Comparison of ENCODE assay signal across 11 cellular contexts in the genomic region with DNA sequence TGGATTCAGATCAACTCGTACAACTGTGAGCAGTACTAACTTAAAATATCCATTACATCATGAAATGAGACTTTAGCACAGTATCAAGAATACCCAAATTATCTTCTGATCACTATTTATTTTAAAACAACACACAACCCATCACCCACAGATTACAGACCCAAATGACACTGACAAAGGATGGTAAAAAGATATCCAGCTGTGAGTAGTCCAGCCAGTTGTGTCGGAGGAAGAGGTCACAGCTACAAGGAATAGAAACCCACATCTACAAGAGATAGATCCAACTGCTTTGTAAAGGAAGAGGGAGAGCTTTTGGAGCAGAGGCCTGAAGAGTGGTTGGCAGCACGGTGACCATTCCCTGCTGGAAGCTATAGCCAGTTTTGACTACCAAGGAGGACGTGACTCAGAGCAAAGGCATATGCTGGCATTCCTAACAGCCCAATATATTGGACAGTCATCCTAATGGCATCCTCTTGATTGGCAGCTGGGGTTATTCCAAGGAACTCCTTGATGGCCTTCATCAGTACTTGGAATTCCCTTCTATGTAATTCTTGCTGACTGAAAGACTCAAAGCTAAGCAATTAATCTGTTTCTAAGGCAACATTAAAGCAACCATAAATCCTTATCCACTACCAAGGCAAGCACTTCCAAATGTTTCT. TPM values are rescaled to one million over a fixed set of nuclear protein-coding genes. Genes with fewer than 3 reads are reported as not detected.
A peak's percentile ranks its signal among the peaks of the same experiment; 100 is the strongest.
DNase-seq lines count a peak whose midpoint lies in the region; ATAC-seq and TF ChIP-seq lines count a peak whose summit lies in the region.
"Had no signal": no experiment of that assay in that cellular context is flagged by ENCODE, and none has a peak within 500 bp of the region (broad histone marks: within the 10 kb centered on the region; RNA-seq: fewer than 3 reads in every experiment).

No MANE protein-coding gene starts in this region.

- peak; percentile 100 for DNase-seq in EH (ENCODE audit: low read depth)
- peak; percentile 99 for DNase-seq in RPMI7951 (ENCODE audit: low read depth)
- DNase-seq in fibroblast of pulmonary artery (ENCODE audit: low read depth) = peak; percentile 95
- peak; percentile 83 to 94 for DNase-seq in trophoblast cell
- no peak for DNase-seq in occipital lobe (lab: John Stamatoyannopoulos, UW)
- DNase-seq: activated CD4-positive, alpha-beta T cell treated with anti-CD3 and anti-CD28 coated beads, Interleukin-2, amount 10 ng/mL, durations not matched to agents 24 days and 14 days; cerebellar nuclear complex; NCI-H774 had no signal

- H2BK12ac ChIP-seq in trophoblast cell (ENCODE audit: low read length) = peak overlapping the region; percentile 37

- no peak overlapping the region for H2BK120ac ChIP-seq in trophoblast cell (ENCODE audit: insufficient read depth, low read length, poor library complexity)

- no peak overlapping the region for H2BK5ac ChIP-seq in trophoblast cell (ENCODE audit: low read depth, low read length, poor library complexity)

- H4K8ac ChIP-seq in trophoblast cell (ENCODE audit: low read depth, low read length) = no peak overlapping the region

- WGBS in trophoblast cell (ENCODE audit: extremely low coverage, insufficient coverage, insufficient read length) = no CpG with 5 or more reads among the region's 4 CpGs

- no peak for ATAC-seq in HG03196 (IDR thresholded peaks at IDR 0.05; ENCODE audit: unreplicated experiment)
- no peak for ATAC-seq in GM18517 (IDR thresholded peaks at IDR 0.05; ENCODE audit: unreplicated experiment)
- no peak for ATAC-seq in GM18867 (IDR thresholded peaks at IDR 0.05; ENCODE audit: unreplicated experiment)

- TF ChIP-seq CTCF in fibroblast of pulmonary artery (IDR thresholded peaks at IDR 0.05; ENCODE audit: low read length, missing control alignments) = no peak

- H3K9me3 ChIP-seq in trophoblast cell (ENCODE audit: insufficient read depth, low read depth, low read length) = no peaks in the 10 kb centered on the region

- H3K36me3 ChIP-seq in trophoblast cell (ENCODE audit: control insufficient read depth in 1 of 2, insufficient read depth in 2 of 2, low read length in 2 of 2) = no peaks in the 10 kb centered on the region

- no peaks in the 10 kb centered on the region for H3K79me2 ChIP-seq in trophoblast cell (ENCODE audit: control insufficient read depth, insufficient read depth, low read length, poor library complexity)

- no peak overlapping the region for H2AK5ac ChIP-seq in trophoblast cell (ENCODE audit: low read length)

- no peak overlapping the region for H3K4me2 ChIP-seq in trophoblast cell (ENCODE audit: low read length)

- no peak overlapping the region for H3K18ac ChIP-seq in trophoblast cell (ENCODE audit: low read length)

- H3K4me3 ChIP-seq in fibroblast of pulmonary artery (replicated peaks; ENCODE audit: low read depth, low read length) = no peak overlapping the region
- no peak overlapping the region for H3K4me3 ChIP-seq in trophoblast cell (ENCODE audit: low read depth, low read length)

- peaks cover 14% of the 10 kb centered on the region for H3K79me1 ChIP-seq in trophoblast cell (ENCODE audit: low read length)

- H2AFZ ChIP-seq in trophoblast cell (ENCODE audit: insufficient read depth, low read length, poor library complexity) = no peak overlapping the region

- no peak overlapping the region for H3K14ac ChIP-seq in trophoblast cell (ENCODE audit: low read length)

- no peak overlapping the region for H4K12ac ChIP-seq in trophoblast cell (ENCODE audit: low read depth, low read length)

- H4K91ac ChIP-seq in trophoblast cell (ENCODE audit: low read depth, low read length) = no peak overlapping the region

- H3K4me1 ChIP-seq in trophoblast cell (ENCODE audit: control insufficient read depth in 1 of 2, insufficient read depth in 2 of 2, low read length in 2 of 2) = peaks cover 10% of the 10 kb centered on the region in 2 experiments

- no peak overlapping the region for H3K23ac ChIP-seq in trophoblast cell (ENCODE audit: low read length)

- peak overlapping the region; percentile 56 for H3K27ac ChIP-seq in trophoblast cell (ENCODE audit: low read depth, low read length)

- H3K4ac ChIP-seq in trophoblast cell (ENCODE audit: low read depth, low read length) = no peak overlapping the region

- no peak overlapping the region for H3K9ac ChIP-seq in trophoblast cell (ENCODE audit: low read length)

- H3K27me3 ChIP-seq in trophoblast cell (ENCODE audit: insufficient read depth, low read length) = no peaks in the 10 kb centered on the region

RNA-seq across cellular contexts. Expression of a gene that starts 17.1 kb away (rescaled TPM):
- total RNA-seq in RPMI7951 (2014; rRNA removed; shearing (Covaris generic)) = 6.4 and 8.5 TPM in 2 replicates
- polyA plus RNA-seq in trophoblast cell (2013) = 13.3 and 13.7 TPM in 2 replicates
- 277 TPM for total RNA-seq in occipital lobe

Comparison
In these comparisons a context has a peak if more than half of its experiments do, and no peak if none do; other contexts are left out.
1. RNA of a gene that starts 17.1 kb away (total RNA-seq): 277 TPM in occipital lobe (single experiment); 6.4 to 8.5 TPM in RPMI7951; every median in the first group is over 10 times any median in the second.